Comparison of ENCODE assay signal across 18 cellular contexts in genomic region chr20:17023811-17024210, GRCh38.
A peak's percentile ranks its signal among the peaks of the same experiment; 100 is the strongest.
DNase-seq lines count a peak whose midpoint lies in the region; ATAC-seq and TF ChIP-seq lines count a peak whose summit lies in the region.
"Had no signal": no experiment of that assay in that cellular context is flagged by ENCODE, and none has a peak within 500 bp of the region (broad histone marks: within the 10 kb centered on the region; RNA-seq: fewer than 3 reads in every experiment).

No MANE protein-coding gene starts in this region.

- no peak for ATAC-seq in HG02798 (IDR thresholded peaks at IDR 0.05; ENCODE audit: poor library complexity, unreplicated experiment)
- no peak for ATAC-seq in left lobe of liver
- ATAC-seq: activated CD8-positive, alpha-beta T cell treated with anti-CD3 and anti-CD28 coated beads for 36 hours; sciatic nerve had no signal

- H3K27me3 ChIP-seq in HUES6 (ENCODE audit: control insufficient read depth, insufficient read depth, low read length) (no peaks in the 10 kb centered on the region), trophoblast cell (ENCODE audit: insufficient read depth, low read length) (no peaks in the 10 kb centered on the region), brain microvascular endothelial cell (replicated peaks) (no peaks in the 10 kb centered on the region)

- peaks cover 2% of the 10 kb centered on the region; the same call in 1 of the 2 replicates for H3K36me3 ChIP-seq in HUES6 (ENCODE audit: control insufficient read depth, insufficient read depth, low read length)
- no peaks in the 10 kb centered on the region for H3K36me3 ChIP-seq in trophoblast cell (ENCODE audit: control insufficient read depth in 1 of 2, insufficient read depth in 2 of 2, low read length in 2 of 2)
- no peaks in the 10 kb centered on the region for H3K36me3 ChIP-seq in brain microvascular endothelial cell (replicated peaks)

- H3K4me1 ChIP-seq in HUES6 (ENCODE audit: control insufficient read depth, insufficient read depth, low read length) = peaks cover 30% of the 10 kb centered on the region
- peaks cover 0 to 8% of the 10 kb centered on the region in 2 experiments for H3K4me1 ChIP-seq in trophoblast cell (ENCODE audit: control insufficient read depth in 1 of 2, insufficient read depth in 2 of 2, low read length in 2 of 2)

- H3K23ac ChIP-seq in trophoblast cell (ENCODE audit: low read length) = no peak overlapping the region

- no peak overlapping the region for H2BK5ac ChIP-seq in trophoblast cell (ENCODE audit: low read depth, low read length, poor library complexity)

- no peak overlapping the region for H3K14ac ChIP-seq in trophoblast cell (ENCODE audit: low read length)

- DNase-seq in NCI-H2227 treated with DMSO at 0.1 percent for 48 hours (lab: John Stamatoyannopoulos, UW) (peak; percentile 29), glutamatergic neuron (peak; percentile 32), trophoblast cell (no peak), left lobe of liver (ENCODE audit: low spot score) (no peak), brain microvascular endothelial cell (no peak)
- DNase-seq: activated CD8-positive, alpha-beta T cell treated with anti-CD3 and anti-CD28 coated beads for 36 hours; activated effector memory CD4-positive, alpha-beta T cell treated with Interleukin-2 at 50 U/mL for 16 hours; CD4-positive, CD25-positive, alpha-beta regulatory T cell; foreskin fibroblast; GDM1; Karpas-422; NCI-H2081 treated with DMSO at 0.1 percent for 48 hours; stimulated activated naive CD4-positive, alpha-beta T cell treated with Interleukin-2 at 50 U/mL for 16 hours had no signal

- in situ Hi-C loops in brain microvascular endothelial cell (cut with HindIII; ENCODE audit: low pct_ligation_motif_present, low sequenced_read_pairs) = no loop called here

- no peak overlapping the region for H3K27ac Mint-ChIP-seq in glutamatergic neuron (ENCODE audit: unreplicated experiment)
- H3K27ac Mint-ChIP-seq: activated CD8-positive, alpha-beta T cell treated with anti-CD3 and anti-CD28 coated beads for 36 hours; CD4-positive, CD25-positive, alpha-beta regulatory T cell had no signal

- no peak overlapping the region for H3K18ac ChIP-seq in trophoblast cell (ENCODE audit: low read length)

- no peak overlapping the region for H2AK5ac ChIP-seq in trophoblast cell (ENCODE audit: low read length)

- no peak overlapping the region for H4K8ac ChIP-seq in trophoblast cell (ENCODE audit: low read depth, low read length)

- no peak overlapping the region for H2AFZ ChIP-seq in trophoblast cell (ENCODE audit: insufficient read depth, low read length, poor library complexity)

- H3K4me3 ChIP-seq in HUES6 (ENCODE audit: low read depth, low read length) (peak overlapping the region; percentile 34; the same call in 1 of the 2 replicates), trophoblast cell (ENCODE audit: low read depth, low read length) (no peak overlapping the region), brain microvascular endothelial cell (ENCODE audit: low read depth, low read length) (no peak overlapping the region)

- peak overlapping the region; percentile 68; the same call in 1 of the 2 replicates for H3K27ac ChIP-seq in HUES6 (ENCODE audit: low read depth, low read length)
- no peak overlapping the region for H3K27ac ChIP-seq in trophoblast cell (ENCODE audit: low read depth, low read length)
- H3K27ac ChIP-seq in brain microvascular endothelial cell = no peak overlapping the region
- H3K27ac ChIP-seq: RWPE1 had no signal

- no peak overlapping the region for H3K4ac ChIP-seq in trophoblast cell (ENCODE audit: low read depth, low read length)

- no peak overlapping the region for H4K12ac ChIP-seq in trophoblast cell (ENCODE audit: low read depth, low read length)

- H2BK12ac ChIP-seq in trophoblast cell (ENCODE audit: low read length) = no peak overlapping the region

- no peak overlapping the region for H3K4me3 Mint-ChIP-seq in glutamatergic neuron (ENCODE audit: unreplicated experiment)
- H3K4me3 Mint-ChIP-seq: activated CD8-positive, alpha-beta T cell treated with anti-CD3 and anti-CD28 coated beads for 36 hours; CD4-positive, CD25-positive, alpha-beta regulatory T cell; nephron had no signal

- H3K4me2 ChIP-seq in trophoblast cell (ENCODE audit: low read length) = peak overlapping the region; percentile 29

- no peaks in the 10 kb centered on the region for H3K79me2 ChIP-seq in trophoblast cell (ENCODE audit: control insufficient read depth, insufficient read depth, low read length, poor library complexity)

- H3K27me3 Mint-ChIP-seq in glutamatergic neuron (ENCODE audit: unreplicated experiment) = no peaks in the 10 kb centered on the region
- H3K27me3 Mint-ChIP-seq: activated CD8-positive, alpha-beta T cell treated with anti-CD3 and anti-CD28 coated beads for 36 hours; CD4-positive, CD25-positive, alpha-beta regulatory T cell had no signal

- H3K9ac ChIP-seq in HUES6 (ENCODE audit: low read length) = peak overlapping the region; percentile 57
- no peak overlapping the region for H3K9ac ChIP-seq in trophoblast cell (ENCODE audit: low read length)

- no peaks in the 10 kb centered on the region for H3K79me1 ChIP-seq in trophoblast cell (ENCODE audit: low read length)

- H3K9me3 ChIP-seq in HUES6 (ENCODE audit: control insufficient read depth, insufficient read depth, low read depth, low read length) (peaks cover 26% of the 10 kb centered on the region), trophoblast cell (ENCODE audit: insufficient read depth, low read depth, low read length) (peaks cover 1% of the 10 kb centered on the region)

- TF ChIP-seq CTCF in glutamatergic neuron (IDR thresholded peaks at IDR 0.05; ENCODE audit: partially characterized antibody, unreplicated experiment) (no peak), brain microvascular endothelial cell (IDR thresholded peaks at IDR 0.05; ENCODE audit: low read depth, low read length, missing control alignments) (no peak)

- H3K36me3 Mint-ChIP-seq in glutamatergic neuron (ENCODE audit: unreplicated experiment) = no peaks in the 10 kb centered on the region
- H3K36me3 Mint-ChIP-seq: CD4-positive, CD25-positive, alpha-beta regulatory T cell had no signal

- H4K91ac ChIP-seq in trophoblast cell (ENCODE audit: low read depth, low read length) = no peak overlapping the region

- no peaks in the 10 kb centered on the region for H3K9me3 Mint-ChIP-seq in glutamatergic neuron (ENCODE audit: unreplicated experiment)

- no peak overlapping the region for H2BK120ac ChIP-seq in trophoblast cell (ENCODE audit: insufficient read depth, low read length, poor library complexity)

- H3K4me1 Mint-ChIP-seq in glutamatergic neuron (ENCODE audit: low read depth, unreplicated experiment) = peaks cover 2% of the 10 kb centered on the region
- H3K4me1 Mint-ChIP-seq: CD4-positive, CD25-positive, alpha-beta regulatory T cell had no signal

- WGBS in trophoblast cell (ENCODE audit: extremely low coverage, insufficient coverage, insufficient read length) = no CpG with 5 or more reads among the region's 8 CpGs

Comparison
In these comparisons a context has a peak if more than half of its experiments do, and no peak if none do; other contexts are left out.
1. DNase-seq: peak in NCI-H2227 treated with DMSO at 0.1 percent for 48 hours (single experiment) and glutamatergic neuron (single experiment); none in trophoblast cell (0 of 2), left lobe of liver (single experiment) and brain microvascular endothelial cell (single experiment).